9 cellular contexts compared by ENCODE assay signal in genomic region chr4:22500831-22501714, GRCh38. TPM values are rescaled to one million over a fixed set of nuclear protein-coding genes. Genes with fewer than 3 reads are reported as not detected.
DNase-seq lines count a peak whose midpoint lies in the region; ATAC-seq, FAIRE-seq and TF ChIP-seq lines count a peak whose summit lies in the region.
"Had no signal": no experiment of that assay in that cellular context is flagged by ENCODE, and none has a peak within 500 bp of the region (broad histone marks: within the 10 kb centered on the region; RNA-seq: fewer than 3 reads in every experiment).

No MANE protein-coding gene starts in this region.

- no peak overlapping the region for H3K4ac ChIP-seq in H9 (ENCODE audit: low read depth, low read length)

- no peak overlapping the region for H3K56ac ChIP-seq in H9 (ENCODE audit: insufficient read length, low read depth, low read length)

- no peak overlapping the region for H2AK5ac ChIP-seq in H9 (ENCODE audit: insufficient read length, low read length)

- peak; percentile 85 for FAIRE-seq in keratinocyte (lab: Jason Lieb, UNC)

- no peaks in the 10 kb centered on the region for H3K27me3 Mint-ChIP-seq in H9 (ENCODE audit: low read depth)
- H3K27me3 Mint-ChIP-seq: brain had no signal

- H4K5ac ChIP-seq in H9 (ENCODE audit: insufficient read length, low read depth, low read length) = no peak overlapping the region

- H3K27ac Mint-ChIP-seq in H9 = peak overlapping the region; percentile 65 to 90 (median 80); a peak in 6 of 7 replicates
- H3K27ac Mint-ChIP-seq: neural progenitor cell had no signal

- H3T11ph ChIP-seq in H9 (ENCODE audit: low read length) = no peak overlapping the region

- H2BK5ac ChIP-seq in H9 (ENCODE audit: insufficient read length, low read length) = no peak overlapping the region

- H2AFZ ChIP-seq in H9 (ENCODE audit: low read length) = no peak overlapping the region
- no peak overlapping the region for H2AFZ ChIP-seq in keratinocyte (ENCODE audit: control insufficient read depth, low read length)
- H2AFZ ChIP-seq: neural progenitor cell had no signal

- H3K9me3 ChIP-seq in H9 (ENCODE audit: control insufficient read depth, low read depth, low read length) (no peaks in the 10 kb centered on the region), SJSA1 (replicated peaks) (no peaks in the 10 kb centered on the region), keratinocyte (ENCODE audit: control insufficient read depth, low read depth, low read length) (no peaks in the 10 kb centered on the region)

- intact Hi-C loops in sciatic nerve (cut with DNase I) = no loop called here

- no peaks in the 10 kb centered on the region for H3K9me3 Mint-ChIP-seq in H9

- WGBS in H9 (ENCODE audit: extremely low coverage, insufficient read length, low lambda C conversion rate) = no CpG with 5 or more reads among the region's 6 CpGs

- no peak overlapping the region for H2BK15ac ChIP-seq in H9 (ENCODE audit: low read depth, low read length)

- TF ChIP-seq CTCF in H9 (conservative IDR thresholded peaks at IDR 0.05) = no peak
- TF ChIP-seq CTCF in keratinocyte (optimal IDR thresholded peaks at IDR 0.05 in 1 of 3, IDR thresholded peaks at IDR 0.05 in 1 of 3, conservative IDR thresholded peaks at IDR 0.05 in 1 of 3; ENCODE audit: extremely low read depth in 1 of 3, insufficient read depth in 2 of 3, low read length in 3 of 3) = no peak

- H3K9ac ChIP-seq in H9 (ENCODE audit: extremely low read depth, insufficient read length, low read length) (no peak overlapping the region), keratinocyte (ENCODE audit: control insufficient read depth, extremely low read depth, insufficient read depth, low read length) (peak overlapping the region; percentile 70)
- H3K9ac ChIP-seq: neural progenitor cell had no signal

- H2BK20ac ChIP-seq in H9 (ENCODE audit: low read depth, low read length, poor library complexity, severe bottlenecking) = no peak overlapping the region

- peaks cover 25 to 28% of the 10 kb centered on the region in 2 experiments for H3K4me1 Mint-ChIP-seq in H9
- H3K4me1 Mint-ChIP-seq: neural progenitor cell had no signal

- H3K18ac ChIP-seq in H9 (ENCODE audit: insufficient read length, low read depth, low read length) = no peak overlapping the region

- ATAC-seq in sciatic nerve (no peak), HG03460 (IDR thresholded peaks at IDR 0.05; ENCODE audit: unreplicated experiment) (no peak)

- H3K79me1 ChIP-seq in H9 (ENCODE audit: insufficient read depth, low read depth, low read length, poor library complexity, severe bottlenecking) = peaks cover 10% of the 10 kb centered on the region

- DNase-seq in H9 (no peak), SJSA1 (ENCODE audit: low read depth in 1 of 2, low spot score in 2 of 2) (peak; percentile 36 to 39), keratinocyte (ENCODE audit: low read depth, low spot score) (no peak), sciatic nerve (ENCODE audit: low spot score) (no peak), hypothalamus (lab: John Stamatoyannopoulos, UW) (no peak)
- peak; percentile 17 to 22 for DNase-seq in stimulated activated CD8-positive, alpha-beta memory T cell treated with anti-CD3 and anti-CD28 coated beads, Interleukin-15, amount 100 ng/mL, for 48 hours (ENCODE audit: low read depth in 2 of 2)

- H3K4me2 ChIP-seq in H9 (ENCODE audit: insufficient read depth, insufficient read length, low read length) (no peak overlapping the region), keratinocyte (ENCODE audit: control insufficient read depth, extremely low read depth, insufficient read depth, low read depth, low read length) (no peak overlapping the region)
- H3K4me2 ChIP-seq: neural progenitor cell had no signal

- no peak overlapping the region for H2BK120ac ChIP-seq in H9 (ENCODE audit: low read depth, low read length, poor library complexity, severe bottlenecking)

- no peak overlapping the region for H3K14ac ChIP-seq in H9 (ENCODE audit: insufficient read depth, low read length)

- H3K4me1 ChIP-seq in H9 (ENCODE audit: insufficient read depth, low read length) = peaks cover 20% of the 10 kb centered on the region
- H3K4me1 ChIP-seq in SJSA1 (replicated peaks) = peaks cover 8% of the 10 kb centered on the region; the same call in 1 of the 2 replicates
- H3K4me1 ChIP-seq in keratinocyte (ENCODE audit: control insufficient read depth, extremely low read depth, insufficient read depth, low read length) = peaks cover 60% of the 10 kb centered on the region

- H3K23ac ChIP-seq in H9 (ENCODE audit: insufficient read length, low read depth, low read length) = no peak overlapping the region

- no peaks in the 10 kb centered on the region for H3K23me2 ChIP-seq in H9 (ENCODE audit: insufficient read length, low read depth, low read length, poor library complexity, severe bottlenecking)

- no peak overlapping the region for H2BK12ac ChIP-seq in H9 (ENCODE audit: insufficient read length, low read depth, low read length)

- no peak overlapping the region for H4K8ac ChIP-seq in H9 (replicated peaks; ENCODE audit: insufficient read length, low read depth, low read length)

- peaks cover 30% of the 10 kb centered on the region; the same call in 1 of the 2 replicates for H3K79me2 ChIP-seq in H9 (ENCODE audit: insufficient read depth, low read length)
- peaks cover 80% of the 10 kb centered on the region for H3K79me2 ChIP-seq in keratinocyte (ENCODE audit: control insufficient read depth, insufficient read depth, low read length)

- H4K91ac ChIP-seq in H9 (ENCODE audit: insufficient read length, low read depth, low read length) = no peak overlapping the region

- H3K27ac ChIP-seq in H9 (ENCODE audit: insufficient read length, low read depth, low read length) = no peak overlapping the region
- peak overlapping the region; percentile 8; the same call in 1 of the 2 replicates for H3K27ac ChIP-seq in SJSA1
- H3K27ac ChIP-seq in keratinocyte (ENCODE audit: control insufficient read depth, insufficient read depth, low read length) = no peak overlapping the region
- H3K27ac ChIP-seq: neural progenitor cell had no signal

- no peak overlapping the region for H3K4me3 ChIP-seq in SJSA1
- peak overlapping the region in 1 of 3 experiments; percentile 41 for H3K4me3 ChIP-seq in keratinocyte (ENCODE audit: control insufficient read depth in 2 of 3, extremely low read depth in 1 of 3, insufficient read depth in 2 of 3, low read depth in 1 of 3, low read length in 3 of 3)
- H3K4me3 ChIP-seq: neural progenitor cell had no signal

- H4K20me1 ChIP-seq in H9 (ENCODE audit: control insufficient read depth, insufficient read depth, insufficient read length) = peaks cover 3% of the 10 kb centered on the region
- H4K20me1 ChIP-seq in keratinocyte (ENCODE audit: control insufficient read depth, extremely low read depth, insufficient read depth, low read length) = no peaks in the 10 kb centered on the region

- no peaks in the 10 kb centered on the region for H3K27me3 ChIP-seq in H9 (ENCODE audit: insufficient read depth, low read length)
- H3K27me3 ChIP-seq in SJSA1 (replicated peaks) = no peaks in the 10 kb centered on the region
- H3K27me3 ChIP-seq in keratinocyte (ENCODE audit: control insufficient read depth, extremely low read depth, insufficient read depth, low read length) = no peaks in the 10 kb centered on the region
- H3K27me3 ChIP-seq: neural progenitor cell had no signal

- dilution Hi-C loops in keratinocyte (cut with MboI; ENCODE audit: extremely low pct_ligation_motif_present, low sequenced_read_pairs) = no loop called here

- peaks cover 0 to 3% (median 2%) of the 10 kb centered on the region in 3 experiments; a peak in 3 of 7 replicates for H3K36me3 Mint-ChIP-seq in H9 (ENCODE audit: insufficient read depth in 1 of 3, low read depth in 3 of 3)

- H3K36me3 ChIP-seq in SJSA1 (no peaks in the 10 kb centered on the region), keratinocyte (ENCODE audit: control insufficient read depth in 2 of 2, extremely low read depth in 1 of 2, insufficient read depth in 2 of 2, low read length in 2 of 2) (no peaks in the 10 kb centered on the region)
- H3K36me3 ChIP-seq: neural progenitor cell had no signal

- no peak overlapping the region for H3K4me3 Mint-ChIP-seq in H9
- H3K4me3 Mint-ChIP-seq: brain, neural progenitor cell had no signal

- H3K9me1 ChIP-seq in keratinocyte (ENCODE audit: control insufficient read depth, extremely low read depth, insufficient read depth, low read length) = no peaks in the 10 kb centered on the region

RNA-seq across cellular contexts. Expression of gene ADGRA3, which starts 14.8 kb away (rescaled TPM):
- total RNA-seq in H9 (2021) (54.4 and 56.5 TPM in 2 replicates), sciatic nerve (21.4 TPM)
- 6.8 and 9.4 TPM in 2 replicates for total RNA-seq in SJSA1 (2014; rRNA removed; shearing (Covaris generic))
- 35.1 to 38.7 TPM (median 36.4 TPM) in 3 replicates for polyA plus RNA-seq in keratinocyte
- 17.7 TPM for polyA plus RNA-seq in keratinocyte (2011; ENCODE audit: low read depth)
- 15.6 and 24.3 TPM in 2 replicates for polyA plus RNA-seq in keratinocyte (2011; cell fraction: cytosol; rRNA removed)
- polyA plus RNA-seq in keratinocyte (2011; cell fraction: nucleus; rRNA removed) = 61.9 and 72.5 TPM in 2 replicates
- 23.1 and 30.2 TPM in 2 replicates for polyA plus RNA-seq in keratinocyte (2012; ENCODE audit: low replicate concordance)
- 55.7 to 129 TPM (median 90.1 TPM) in 3 replicates for polyA minus RNA-seq in keratinocyte
- 31.3 TPM for polyA minus RNA-seq in keratinocyte (2011; cell fraction: cytosol; rRNA and poly(A)+ RNA removed)
- polyA minus RNA-seq in keratinocyte (2011; cell fraction: nucleus; rRNA and poly(A)+ RNA removed) = 75.0 and 117 TPM in 2 replicates

Comparison
In these comparisons a context has a peak if more than half of its experiments do, and no peak if none do; other contexts are left out.
1. DNase-seq: peak in SJSA1 (2 of 2) and stimulated activated CD8-positive, alpha-beta memory T cell treated with anti-CD3 and anti-CD28 coated beads, Interleukin-15, amount 100 ng/mL, for 48 hours (2 of 2); none in H9 (single experiment), keratinocyte (single experiment), sciatic nerve (single experiment) and hypothalamus (0 of 51).